8 cellular contexts compared by ENCODE assay signal in the genomic region with DNA sequence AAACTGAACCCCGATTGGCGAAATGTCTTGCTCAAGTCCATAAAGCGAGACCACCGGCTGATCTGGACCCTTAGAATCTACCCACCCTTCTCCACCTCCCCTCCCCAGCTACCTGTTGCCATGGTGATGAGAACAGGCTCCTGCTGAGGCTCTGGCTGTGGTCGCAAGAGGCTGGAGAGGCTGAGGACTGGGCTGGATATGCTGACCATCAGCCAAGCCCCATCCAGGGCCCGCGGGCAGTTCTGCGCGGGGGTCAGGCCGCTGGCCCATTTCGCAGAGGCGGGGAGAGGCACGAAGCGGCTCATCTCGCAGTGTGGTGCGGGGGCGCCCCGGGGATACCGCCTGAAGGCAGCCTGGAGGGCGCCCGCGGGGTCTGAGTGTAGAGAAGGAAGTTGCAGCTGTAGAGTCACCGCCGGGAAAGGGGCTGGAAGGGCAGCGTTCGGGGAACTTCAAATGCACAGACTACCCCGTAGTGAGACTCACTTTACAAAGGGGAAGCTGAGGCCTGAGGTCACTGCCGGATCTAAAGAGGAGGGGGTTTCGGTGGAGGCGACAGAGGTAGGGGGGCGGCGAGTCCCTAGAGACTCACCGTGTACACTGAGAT. TPM values are rescaled to one million over a fixed set of nuclear protein-coding genes. Genes with fewer than 3 reads are reported as not detected.
DNase-seq lines count a peak whose midpoint lies in the region; ATAC-seq, FAIRE-seq and TF ChIP-seq lines count a peak whose summit lies in the region.

No MANE protein-coding gene starts in this region.

- DNase-seq in GM12864 (ENCODE audit: low read depth), result no peak
- DNase-seq in brain microvascular endothelial cell, result peak; percentile 11
- DNase-seq in small intestine, result peak; percentile 47
- DNase-seq in NCI-H446 (lab: John Stamatoyannopoulos, UW), result no peak
- no peak for DNase-seq in dedifferentiated amniotic fluid mesenchymal stem cell (ENCODE audit: extremely low spot score)

- H3K27me3 ChIP-seq in HUES48 (ENCODE audit: control insufficient read depth, insufficient read depth, low read length) (no peaks in the 10 kb centered on the region), brain microvascular endothelial cell (replicated peaks) (no peaks in the 10 kb centered on the region), small intestine (ENCODE audit: control insufficient read depth in 2 of 2, insufficient read depth in 2 of 2, low read length in 2 of 2) (no peaks in the 10 kb centered on the region)

- TF ChIP-seq CTCF in GM12864 (IDR thresholded peaks at IDR 0.05; ENCODE audit: low read depth, low read length, missing control alignments) (no peak), brain microvascular endothelial cell (IDR thresholded peaks at IDR 0.05; ENCODE audit: low read depth, low read length, missing control alignments) (no peak)

- peak overlapping the region; percentile 76 for H3K27ac ChIP-seq in HUES48 (ENCODE audit: low read depth, low read length)
- H3K27ac ChIP-seq in brain microvascular endothelial cell, result peak overlapping the region; percentile 93
- H3K27ac ChIP-seq in small intestine (ENCODE audit: low read depth in 1 of 2, low read length in 1 of 2), result peak overlapping the region; percentile 95 to 99

- H3K4me3 ChIP-seq in GM12864 (ENCODE audit: low read depth, low read length) (peak overlapping the region; percentile 69), HUES48 (ENCODE audit: low read depth, low read length) (peak overlapping the region; percentile 98), brain microvascular endothelial cell (ENCODE audit: low read depth, low read length) (peak overlapping the region; percentile 93), iPS-18c (ENCODE audit: insufficient read depth, low read depth, low read length) (peak overlapping the region; percentile 87), small intestine (ENCODE audit: low read depth in 1 of 2, low read length in 2 of 2) (peak overlapping the region; percentile 76 to 95)

- in situ Hi-C loops in brain microvascular endothelial cell (cut with HindIII; ENCODE audit: low pct_ligation_motif_present, low sequenced_read_pairs), result no loop called here

- H3K9ac ChIP-seq in HUES48 (ENCODE audit: low read depth, low read length), result peak overlapping the region; percentile 71; the same call in 1 of the 2 replicates

- FAIRE-seq in small intestine (lab: Jason Lieb, UNC), result no peak

- peaks cover 23% of the 10 kb centered on the region for H3K4me1 ChIP-seq in HUES48 (ENCODE audit: control insufficient read depth, insufficient read depth, low read length)
- peaks cover 3 to 6% of the 10 kb centered on the region in 2 donors for H3K4me1 ChIP-seq in small intestine (ENCODE audit: control insufficient read depth in 2 of 2, insufficient read depth in 1 of 2, low read depth in 1 of 2, low read length in 1 of 2)

- WGBS in small intestine, 3 donors, result 0 to 1% (median 1%) methylated on average over 28 to 33 of the region's 33 CpGs

- H3K36me3 ChIP-seq in HUES48 (ENCODE audit: control insufficient read depth, insufficient read depth, low read length) (peaks cover 4% of the 10 kb centered on the region), brain microvascular endothelial cell (replicated peaks) (peaks cover 15% of the 10 kb centered on the region), small intestine (ENCODE audit: control insufficient read depth in 2 of 2, insufficient read depth in 2 of 2, low read length in 2 of 2) (peaks cover 0 to 2% of the 10 kb centered on the region in 2 donors)

- H3K9me3 ChIP-seq in HUES48 (ENCODE audit: control insufficient read depth, insufficient read depth, low read length), result no peaks in the 10 kb centered on the region
- H3K9me3 ChIP-seq in iPS-18c (ENCODE audit: control insufficient read depth, insufficient read depth, low read length), result no peaks in the 10 kb centered on the region
- H3K9me3 ChIP-seq in small intestine (ENCODE audit: control insufficient read depth, low read depth), result no peaks in the 10 kb centered on the region

- peak; percentile 22 for ATAC-seq in SK-N-SH treated with all-trans-retinoic acid at 6 μM for 48 hours

TF ChIP-seq in SK-N-SH treated with all-trans-retinoic acid at 6 μM for 48 hours, 23 proteins besides CTCF, POLR2A, EP300 and RAD21 (continues in another document):
- no peak for TF ChIP-seq CREB5 (CRISPR knock-in tag; IDR thresholded peaks at IDR 0.05; ENCODE audit: low read depth)
- no peak for TF ChIP-seq ZFP3 (CRISPR knock-in tag; IDR thresholded peaks at IDR 0.05)
- TF ChIP-seq TCF4 (CRISPR knock-in tag; IDR thresholded peaks at IDR 0.05; ENCODE audit: borderline replicate concordance), result no peak
- TF ChIP-seq ZNF565 (CRISPR knock-in tag; conservative IDR thresholded peaks at IDR 0.05; ENCODE audit: low read depth), result no peak
- no peak for TF ChIP-seq CSDC2 (CRISPR knock-in tag; IDR thresholded peaks at IDR 0.05)
- no peak for TF ChIP-seq ZNF8 (CRISPR knock-in tag; IDR thresholded peaks at IDR 0.05)
- TF ChIP-seq, protein P1, sequence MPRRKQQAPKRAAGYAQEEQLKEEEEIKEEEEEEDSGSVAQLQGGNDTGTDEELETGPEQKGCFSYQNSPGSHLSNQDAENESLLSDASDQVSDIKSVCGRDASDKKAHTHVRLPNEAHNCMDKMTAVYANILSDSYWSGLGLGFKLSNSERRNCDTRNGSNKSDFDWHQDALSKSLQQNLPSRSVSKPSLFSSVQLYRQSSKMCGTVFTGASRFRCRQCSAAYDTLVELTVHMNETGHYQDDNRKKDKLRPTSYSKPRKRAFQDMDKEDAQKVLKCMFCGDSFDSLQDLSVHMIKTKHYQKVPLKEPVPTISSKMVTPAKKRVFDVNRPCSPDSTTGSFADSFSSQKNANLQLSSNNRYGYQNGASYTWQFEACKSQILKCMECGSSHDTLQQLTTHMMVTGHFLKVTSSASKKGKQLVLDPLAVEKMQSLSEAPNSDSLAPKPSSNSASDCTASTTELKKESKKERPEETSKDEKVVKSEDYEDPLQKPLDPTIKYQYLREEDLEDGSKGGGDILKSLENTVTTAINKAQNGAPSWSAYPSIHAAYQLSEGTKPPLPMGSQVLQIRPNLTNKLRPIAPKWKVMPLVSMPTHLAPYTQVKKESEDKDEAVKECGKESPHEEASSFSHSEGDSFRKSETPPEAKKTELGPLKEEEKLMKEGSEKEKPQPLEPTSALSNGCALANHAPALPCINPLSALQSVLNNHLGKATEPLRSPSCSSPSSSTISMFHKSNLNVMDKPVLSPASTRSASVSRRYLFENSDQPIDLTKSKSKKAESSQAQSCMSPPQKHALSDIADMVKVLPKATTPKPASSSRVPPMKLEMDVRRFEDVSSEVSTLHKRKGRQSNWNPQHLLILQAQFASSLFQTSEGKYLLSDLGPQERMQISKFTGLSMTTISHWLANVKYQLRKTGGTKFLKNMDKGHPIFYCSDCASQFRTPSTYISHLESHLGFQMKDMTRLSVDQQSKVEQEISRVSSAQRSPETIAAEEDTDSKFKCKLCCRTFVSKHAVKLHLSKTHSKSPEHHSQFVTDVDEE (CRISPR knock-in tag; IDR thresholded peaks at IDR 0.05), result no peak
- TF ChIP-seq ISL1 (CRISPR knock-in tag; IDR thresholded peaks at IDR 0.05), result no peak
- TF ChIP-seq GLIS3 (CRISPR knock-in tag; IDR thresholded peaks at IDR 0.05), result no peak
- no peak for TF ChIP-seq ZFP30 (CRISPR knock-in tag; IDR thresholded peaks at IDR 0.05)
- TF ChIP-seq CSRNP3 (CRISPR knock-in tag; IDR thresholded peaks at IDR 0.05), result no peak
- TF ChIP-seq ZNF70 (CRISPR knock-in tag; IDR thresholded peaks at IDR 0.05), result no peak
- TF ChIP-seq ZC3H10 (CRISPR knock-in tag; IDR thresholded peaks at IDR 0.05), result no peak
- no peak for TF ChIP-seq OSR1 (CRISPR knock-in tag; IDR thresholded peaks at IDR 0.05)
- no peak for TF ChIP-seq SNAI2 (CRISPR knock-in tag; IDR thresholded peaks at IDR 0.05)
- no peak for TF ChIP-seq ARNTL (CRISPR knock-in tag; IDR thresholded peaks at IDR 0.05; ENCODE audit: borderline replicate concordance, low read depth)
- TF ChIP-seq RARB (CRISPR knock-in tag; IDR thresholded peaks at IDR 0.05), result no peak

RNA-seq across cellular contexts. Expression of gene TAPBP, which starts 0.7 kb away (rescaled TPM):
- 10 to 100 TPM; 33.8 to 64.1 (median 47.2) TPM for polyA plus RNA-seq in small intestine

RNA-seq across cellular contexts. Expression of gene ZBTB22, which starts 4.3 kb away (rescaled TPM):
- polyA plus RNA-seq in small intestine, result 10 to 100 TPM; 10.7 to 14.1 (median 13.5) TPM

RNA-seq across cellular contexts. Expression of gene DAXX, which starts 9.6 kb away (rescaled TPM):
- 10 to 100 TPM; 19.5 to 34.7 (median 24.2) TPM for polyA plus RNA-seq in small intestine

RNA-seq across cellular contexts. Expression of gene RGL2, which starts 14.5 kb away (rescaled TPM):
- 10 to 100 TPM; 13.2 to 32.9 (median 17.6) TPM for polyA plus RNA-seq in small intestine

RNA-seq across cellular contexts. Expression of gene PFDN6, which starts 23.8 kb away (rescaled TPM):
- 100 to 1,000 TPM; 129 to 183 (median 164) TPM for polyA plus RNA-seq in small intestine

Comparison
In these comparisons a context has a peak if more than half of its experiments do, and no peak if none do; other contexts are left out.
1. DNase-seq: peak in brain microvascular endothelial cell (single experiment) and small intestine (single experiment); none in GM12864 (single experiment), NCI-H446 (0 of 2) and dedifferentiated amniotic fluid mesenchymal stem cell (single experiment).
2. Peak in every context shown above with its lines, with median percentiles within 50 percentile points of each other: H3K4me3 ChIP-seq and H3K27ac ChIP-seq.